ENCODE assay signal across 8 cellular contexts in genomic region chr4:473575-474457, GRCh38. TPM values are rescaled to one million over a fixed set of nuclear protein-coding genes. Genes with fewer than 3 reads are reported as not detected.
A peak's percentile ranks its signal among the peaks of the same experiment; 100 is the strongest.
DNase-seq lines count a peak whose midpoint lies in the region; ATAC-seq, FAIRE-seq and TF ChIP-seq lines count a peak whose summit lies in the region.

No MANE protein-coding gene starts in this region.

- H3K4me1 ChIP-seq in right cardiac atrium (ENCODE audit: control insufficient read depth, insufficient read depth, low read length) = peaks cover 3% of the 10 kb centered on the region
- peaks cover 6% of the 10 kb centered on the region for H3K4me1 ChIP-seq in psoas muscle

- intact Hi-C loops in right cardiac atrium (cut with DNase I) (no loop called here), psoas muscle (cut with DNase I) (loop anchor here in 1 of 2 donors (2.0 kb wide), 1 partner anchor 25 kb away; the partner anchor contains the start of genes PIGG and ZNF721)

- H3K4me3 ChIP-seq in GM12875 (ENCODE audit: low read depth, low read length) (peak overlapping the region; percentile 87), right cardiac atrium (ENCODE audit: low read length) (peak overlapping the region; percentile 78), psoas muscle (peak overlapping the region; percentile 96)

- peak overlapping the region; percentile 98 for H3K27ac Mint-ChIP-seq in T-helper 17 cell

- H3K27me3 ChIP-seq in right cardiac atrium (ENCODE audit: control insufficient read depth, insufficient read depth) = no peaks in the 10 kb centered on the region
- H3K27me3 ChIP-seq in psoas muscle (ENCODE audit: insufficient read depth in 3 of 3, low read length in 2 of 3) = no peaks in the 10 kb centered on the region

- FAIRE-seq in urothelium cell line (lab: Jason Lieb, UNC) = no peak

- peaks cover 0 to 41% of the 10 kb centered on the region in 2 donors for H3K36me3 ChIP-seq in psoas muscle (ENCODE audit: insufficient read depth in 1 of 2, low read depth in 1 of 2)

- WGBS in right cardiac atrium = under 1% methylated on average over 55 of the region's 55 CpGs
- 0% methylated on average over 55 of the region's 55 CpGs for WGBS in psoas muscle, 3 donors

- H3K36me3 Mint-ChIP-seq in T-helper 17 cell (ENCODE audit: low read depth) = no peaks in the 10 kb centered on the region

- H3K4me3 Mint-ChIP-seq in T-helper 17 cell = peak overlapping the region; percentile 96

- H3K4me1 Mint-ChIP-seq in T-helper 17 cell = peaks cover 12% of the 10 kb centered on the region

- H3K9me3 ChIP-seq in T-helper 17 cell (ENCODE audit: control insufficient read depth, low read length, poor library complexity, severe bottlenecking) (peaks cover 24% of the 10 kb centered on the region), right cardiac atrium (ENCODE audit: control insufficient read depth, low read length) (no peaks in the 10 kb centered on the region), psoas muscle (peaks cover 31% of the 10 kb centered on the region)

- H3K27ac ChIP-seq in right cardiac atrium (ENCODE audit: low read length) = peak overlapping the region; percentile 99
- peak overlapping the region; percentile 92 for H3K27ac ChIP-seq in psoas muscle

- DNase-seq in NCI-H1436 treated with DMSO at 0.1 percent for 48 hours (lab: John Stamatoyannopoulos, UW) (peak; percentile 96), T-helper 17 cell (peak; percentile 74 to 87 (median 82)), anterior cingulate cortex (lab: John Stamatoyannopoulos, UW) (peak; percentile 61 to 98 (median 94)), right cardiac atrium (peak; percentile 94 to 96 (median 96)), psoas muscle (peak; percentile 93 to 95), urothelium cell line (ENCODE audit: low spot score) (peak; percentile 76)

- no peaks in the 10 kb centered on the region for H3K27me3 Mint-ChIP-seq in T-helper 17 cell

- peak; percentile 100 for ATAC-seq in HG02763 (IDR thresholded peaks at IDR 0.05; ENCODE audit: unreplicated experiment)
- ATAC-seq in T-helper 17 cell = peak; percentile 98
- peak; percentile 100 for ATAC-seq in right cardiac atrium
- ATAC-seq in psoas muscle = peak; percentile 99 to 100 (median 100)

- TF ChIP-seq CTCF in GM12875 (IDR thresholded peaks at IDR 0.05; ENCODE audit: borderline replicate concordance, insufficient read depth, low read depth, low read length) = no peak
- TF ChIP-seq CTCF in psoas muscle (IDR thresholded peaks at IDR 0.05) = no peak

RNA-seq across cellular contexts. Expression of gene ZNF721, which starts 25.1 kb away (rescaled TPM):
- total RNA-seq in T-helper 17 cell (10 to 100 TPM; 26.3 to 38.9 TPM), right cardiac atrium (10 to 100 TPM; 14.4 to 18.9 (median 15.9) TPM), psoas muscle (10 to 100 TPM in 3 of 4 donors, 1 to 10 TPM in 1; 8.4 to 17.4 (median 13.2) TPM)
- polyA plus RNA-seq in right cardiac atrium (7.9 TPM), psoas muscle (10 to 100 TPM in 1 of 3 donors, 1 to 10 TPM in 2; 3.1 to 13.2 (median 6.4) TPM)

RNA-seq across cellular contexts. Expression of gene PIGG, which starts 25.2 kb away (rescaled TPM):
- total RNA-seq in T-helper 17 cell (10 to 100 TPM; 68.1 to 69.8 TPM), right cardiac atrium (10 to 100 TPM; 20.8 to 25.9 (median 23.9) TPM), psoas muscle (10 to 100 TPM in 2 of 4 donors, 1 to 10 TPM in 2; 9.4 to 15.6 (median 10.0) TPM)
- polyA plus RNA-seq in right cardiac atrium (18.3 TPM), psoas muscle (10 to 100 TPM in 2 of 3 donors, 1 to 10 TPM in 1; 6.7 to 15.6 (median 10.9) TPM)

Comparison
In these comparisons a context has a peak if more than half of its experiments do, and no peak if none do; other contexts are left out.
1. Peak in every context shown above with its lines: DNase-seq, ATAC-seq, H3K4me3 ChIP-seq and H3K27ac ChIP-seq.